1 cellular context compared by ENCODE assay signal in the genomic region with DNA sequence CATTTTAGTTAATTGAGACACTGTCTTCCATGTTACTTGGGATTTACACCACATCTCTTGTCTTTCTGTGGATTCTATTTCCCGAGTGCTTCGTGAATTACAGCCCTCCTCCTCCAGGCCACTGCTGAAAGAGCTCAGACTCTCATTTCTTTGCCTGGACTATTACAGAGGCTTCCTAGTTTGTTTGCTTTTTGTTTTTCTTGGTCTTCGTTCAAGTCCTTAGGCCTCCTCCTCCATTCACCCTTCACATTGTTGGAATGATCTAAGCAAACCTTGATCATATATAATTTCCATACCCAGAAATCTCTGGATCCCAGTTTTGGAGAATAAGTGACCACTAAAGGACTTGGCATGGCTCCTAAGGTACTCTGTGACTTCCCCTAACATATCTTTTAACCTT.
TF ChIP-seq lines count a peak whose summit lies in the region.

No MANE protein-coding gene starts in this region.

TF ChIP-seq in HEK293, 187 proteins besides CTCF, POLR2A, EP300 and RAD21 (continued from another document):
- TF ChIP-seq, protein P1, sequence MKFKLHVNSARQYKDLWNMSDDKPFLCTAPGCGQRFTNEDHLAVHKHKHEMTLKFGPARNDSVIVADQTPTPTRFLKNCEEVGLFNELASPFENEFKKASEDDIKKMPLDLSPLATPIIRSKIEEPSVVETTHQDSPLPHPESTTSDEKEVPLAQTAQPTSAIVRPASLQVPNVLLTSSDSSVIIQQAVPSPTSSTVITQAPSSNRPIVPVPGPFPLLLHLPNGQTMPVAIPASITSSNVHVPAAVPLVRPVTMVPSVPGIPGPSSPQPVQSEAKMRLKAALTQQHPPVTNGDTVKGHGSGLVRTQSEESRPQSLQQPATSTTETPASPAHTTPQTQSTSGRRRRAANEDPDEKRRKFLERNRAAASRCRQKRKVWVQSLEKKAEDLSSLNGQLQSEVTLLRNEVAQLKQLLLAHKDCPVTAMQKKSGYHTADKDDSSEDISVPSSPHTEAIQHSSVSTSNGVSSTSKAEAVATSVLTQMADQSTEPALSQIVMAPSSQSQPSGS (tag by site-specific recombination; IDR thresholded peaks at IDR 0.05; ENCODE audit: low read depth), result no peak
- TF ChIP-seq YY1 (tag by site-specific recombination; IDR thresholded peaks at IDR 0.05), result no peak
- no peak for TF ChIP-seq ZFP69B (tag by site-specific recombination; IDR thresholded peaks at IDR 0.05)
